ENCODE assay signal across 1 cellular context in the genomic region with DNA sequence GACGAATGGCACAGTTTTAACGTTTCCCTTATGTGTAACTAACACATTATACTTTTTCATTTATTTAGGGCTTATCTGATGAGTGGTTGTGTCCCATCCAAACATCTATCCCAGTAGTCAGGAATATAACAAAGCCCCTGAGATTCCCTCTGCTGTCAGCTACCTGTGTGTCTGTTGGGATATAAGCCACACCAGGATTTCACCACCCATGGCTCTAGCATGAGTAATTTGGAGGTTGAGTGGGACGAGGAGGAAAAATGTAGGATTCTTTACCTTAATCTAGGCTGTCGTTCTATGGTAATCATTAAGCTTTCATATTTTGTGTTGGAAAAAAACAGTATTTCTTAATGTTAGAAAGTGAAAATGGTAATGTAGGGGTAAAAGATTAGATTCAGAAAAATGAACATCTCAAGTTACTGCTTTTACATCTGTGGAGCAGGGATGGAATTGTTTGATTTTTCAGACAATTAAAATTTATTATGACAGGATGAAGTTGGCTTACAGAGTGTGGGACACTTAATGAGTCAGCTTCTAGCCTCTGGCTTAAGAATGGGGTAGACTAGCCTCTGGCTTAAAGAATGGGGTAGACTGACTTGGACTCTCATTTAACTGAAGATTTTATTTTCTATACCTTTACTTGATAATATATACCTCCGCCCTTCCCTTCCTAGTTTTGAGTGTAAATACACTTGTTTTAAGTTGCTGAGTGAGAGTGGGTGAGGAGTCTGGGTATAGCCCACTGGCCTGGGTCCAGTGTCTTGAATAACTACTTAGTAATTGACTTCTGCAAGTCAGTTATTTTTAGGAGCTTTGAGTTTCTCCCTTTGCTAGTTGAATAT.
TF ChIP-seq lines count a peak whose summit lies in the region.

No MANE protein-coding gene starts in this region.

TF ChIP-seq in SK-N-SH treated with all-trans-retinoic acid at 6 μM for 48 hours, 23 proteins besides CTCF, POLR2A, EP300 and RAD21 (continued from another document):
- no peak for TF ChIP-seq PATZ1 (CRISPR knock-in tag; IDR thresholded peaks at IDR 0.05; ENCODE audit: borderline replicate concordance)
- no peak for TF ChIP-seq CSRNP3 (CRISPR knock-in tag; IDR thresholded peaks at IDR 0.05)
- TF ChIP-seq ZNF565 (CRISPR knock-in tag; conservative IDR thresholded peaks at IDR 0.05; ENCODE audit: low read depth) = no peak
- no peak for TF ChIP-seq SNAI2 (CRISPR knock-in tag; IDR thresholded peaks at IDR 0.05)
- no peak for TF ChIP-seq BACH2 (CRISPR knock-in tag; IDR thresholded peaks at IDR 0.05; ENCODE audit: borderline replicate concordance)
- TF ChIP-seq GLIS3 (CRISPR knock-in tag; IDR thresholded peaks at IDR 0.05) = no peak
- no peak for TF ChIP-seq ZFP30 (CRISPR knock-in tag; IDR thresholded peaks at IDR 0.05)
- no peak for TF ChIP-seq POU6F1 (CRISPR knock-in tag; IDR thresholded peaks at IDR 0.05; ENCODE audit: borderline replicate concordance, low read depth)
- TF ChIP-seq, protein P1, sequence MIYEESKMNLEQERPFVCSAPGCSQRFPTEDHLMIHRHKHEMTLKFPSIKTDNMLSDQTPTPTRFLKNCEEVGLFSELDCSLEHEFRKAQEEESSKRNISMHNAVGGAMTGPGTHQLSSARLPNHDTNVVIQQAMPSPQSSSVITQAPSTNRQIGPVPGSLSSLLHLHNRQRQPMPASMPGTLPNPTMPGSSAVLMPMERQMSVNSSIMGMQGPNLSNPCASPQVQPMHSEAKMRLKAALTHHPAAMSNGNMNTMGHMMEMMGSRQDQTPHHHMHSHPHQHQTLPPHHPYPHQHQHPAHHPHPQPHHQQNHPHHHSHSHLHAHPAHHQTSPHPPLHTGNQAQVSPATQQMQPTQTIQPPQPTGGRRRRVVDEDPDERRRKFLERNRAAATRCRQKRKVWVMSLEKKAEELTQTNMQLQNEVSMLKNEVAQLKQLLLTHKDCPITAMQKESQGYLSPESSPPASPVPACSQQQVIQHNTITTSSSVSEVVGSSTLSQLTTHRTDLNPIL (CRISPR knock-in tag; IDR thresholded peaks at IDR 0.05; ENCODE audit: low read depth) = no peak
- no peak for TF ChIP-seq ZNF70 (CRISPR knock-in tag; IDR thresholded peaks at IDR 0.05)
- TF ChIP-seq ZC3H10 (CRISPR knock-in tag; IDR thresholded peaks at IDR 0.05) = no peak
- TF ChIP-seq ZNF8 (CRISPR knock-in tag; IDR thresholded peaks at IDR 0.05) = no peak
- no peak for TF ChIP-seq TCF4 (CRISPR knock-in tag; IDR thresholded peaks at IDR 0.05; ENCODE audit: borderline replicate concordance)
